19 cellular contexts compared by ENCODE assay signal in the genomic region with DNA sequence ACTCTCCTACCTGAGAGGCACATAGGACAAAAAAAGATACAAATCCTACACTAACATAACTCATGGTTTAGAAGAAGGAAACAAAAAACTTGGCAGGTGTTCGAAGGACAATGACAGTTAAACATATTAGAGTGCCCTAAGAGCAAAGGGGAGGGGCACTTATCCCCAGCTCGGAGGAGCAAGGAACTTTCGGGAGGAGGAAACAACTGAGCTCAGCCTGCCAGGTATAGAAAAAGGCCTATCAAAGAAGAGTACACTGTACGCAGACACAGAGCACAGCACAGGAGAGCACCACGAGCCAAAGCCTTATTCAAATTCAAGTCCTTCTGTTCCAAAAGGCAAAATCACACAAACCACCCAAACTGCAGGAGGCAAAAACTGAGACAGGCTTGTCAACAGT.
DNase-seq lines count a peak whose midpoint lies in the region; ATAC-seq and TF ChIP-seq lines count a peak whose summit lies in the region.
"Had no signal": no experiment of that assay in that cellular context is flagged by ENCODE, and none has a peak within 500 bp of the region (broad histone marks: within the 10 kb centered on the region; RNA-seq: fewer than 3 reads in every experiment).

No MANE protein-coding gene starts in this region.

- H3K27me3 ChIP-seq in colonic mucosa (no peaks in the 10 kb centered on the region), thyroid gland (no peaks in the 10 kb centered on the region)
- H3K27me3 ChIP-seq: Peyer's patch had no signal

- H3K27ac ChIP-seq in colonic mucosa, result peak overlapping the region; percentile 52
- peak overlapping the region; percentile 6 to 64 (median 40) for H3K27ac ChIP-seq in thyroid gland

- H3K4me3 Mint-ChIP-seq in activated naive CD4-positive, alpha-beta T cell treated with anti-CD3 and anti-CD28 coated beads, Interleukin-2, amount 50 U/mL, for 24 hours, result no peak overlapping the region

- ATAC-seq in mucosa of descending colon (peak; percentile 91), HG03095 (IDR thresholded peaks at IDR 0.05; ENCODE audit: unreplicated experiment) (no peak), HG02938 (IDR thresholded peaks at IDR 0.05; ENCODE audit: unreplicated experiment) (no peak)

- intact Hi-C loops in colonic mucosa (cut with DNase I) (no loop called here), mucosa of descending colon (cut with DNase I, micrococcal nuclease) (no loop called here), thyroid gland (cut with DNase I) (no loop called here), head of caudate nucleus (cut with DNase I) (no loop called here)

- H3K27me3 Mint-ChIP-seq in activated naive CD4-positive, alpha-beta T cell treated with anti-CD3 and anti-CD28 coated beads, Interleukin-2, amount 50 U/mL, for 24 hours, result no peaks in the 10 kb centered on the region

- H3K9me3 Mint-ChIP-seq in activated naive CD4-positive, alpha-beta T cell treated with anti-CD3 and anti-CD28 coated beads, Interleukin-2, amount 50 U/mL, for 24 hours, result peaks cover 15% of the 10 kb centered on the region

- H3K4me3 ChIP-seq in colonic mucosa, result no peak overlapping the region
- H3K4me3 ChIP-seq in mucosa of descending colon, result no peak overlapping the region
- no peak overlapping the region for H3K4me3 ChIP-seq in thyroid gland (replicated peaks in 1 of 3)
- H3K4me3 ChIP-seq: K562, Peyer's patch had no signal

- peaks cover 35% of the 10 kb centered on the region for H3K36me3 Mint-ChIP-seq in activated naive CD4-positive, alpha-beta T cell treated with anti-CD3 and anti-CD28 coated beads, Interleukin-2, amount 50 U/mL, for 24 hours

- H3K9me3 ChIP-seq in colonic mucosa (no peaks in the 10 kb centered on the region), mucosa of descending colon (no peaks in the 10 kb centered on the region), thyroid gland (no peaks in the 10 kb centered on the region)
- H3K9me3 ChIP-seq: Peyer's patch had no signal

- H3K9ac ChIP-seq in colonic mucosa (ENCODE audit: low read depth in 2 of 2, low read length in 2 of 2), result peak overlapping the region in 1 of 2 donors; percentile 42

- H3K27ac Mint-ChIP-seq in activated naive CD4-positive, alpha-beta T cell treated with anti-CD3 and anti-CD28 coated beads, Interleukin-2, amount 50 U/mL, for 24 hours, result peak overlapping the region; percentile 66

- H3K36me3 ChIP-seq in colonic mucosa (no peaks in the 10 kb centered on the region), mucosa of descending colon (ENCODE audit: low read depth) (no peaks in the 10 kb centered on the region), thyroid gland (no peaks in the 10 kb centered on the region)

- no peak for TF ChIP-seq CTCF in colonic mucosa (IDR thresholded peaks at IDR 0.05)
- TF ChIP-seq CTCF in mucosa of descending colon (IDR thresholded peaks at IDR 0.05), result no peak
- no peak for TF ChIP-seq CTCF in thyroid gland (IDR thresholded peaks at IDR 0.05)

- H3K4me1 Mint-ChIP-seq in activated naive CD4-positive, alpha-beta T cell treated with anti-CD3 and anti-CD28 coated beads, Interleukin-2, amount 50 U/mL, for 24 hours, result peaks cover 19% of the 10 kb centered on the region

- no peak for DNase-seq in activated naive CD4-positive, alpha-beta T cell (lab: John Stamatoyannopoulos, UW)
- DNase-seq in colonic mucosa, result peak; percentile 64
- DNase-seq in mucosa of descending colon, result peak in 2 of 3 donors; percentile 31 to 61
- DNase-seq in thyroid gland, result no peak
- DNase-seq in head of caudate nucleus, result no peak
- DNase-seq: activated CD4-positive, CD25-positive, alpha-beta regulatory T cell; activated naive CD4-positive, alpha-beta T cell treated with anti-CD3 and anti-CD28 coated beads, Interleukin-2, amount 50 U/mL, for 16 hours; COR-L47; effector CD4-positive, alpha-beta T cell; HCEC 1CT; NCI-H1436; NCI-H774; stimulated activated CD4-positive, alpha-beta T cell treated with anti-CD3 and anti-CD28 coated beads, Interleukin-15, amount 100 ng/mL, for 24 hours; SW 1271 had no signal

- H3K4me1 ChIP-seq in colonic mucosa (peaks cover 18% of the 10 kb centered on the region), mucosa of descending colon (ENCODE audit: low read depth) (peaks cover 31% of the 10 kb centered on the region), thyroid gland (peaks cover 16 to 22% of the 10 kb centered on the region in 2 donors)

- WGBS in thyroid gland, 2 donors, result 28 to 38% methylated on average over 5 of the region's 5 CpGs

- no peak for TF ChIP-seq POLR2A in thyroid gland (IDR thresholded peaks at IDR 0.05)

Comparison
In these comparisons a context has a peak if more than half of its experiments do, and no peak if none do; other contexts are left out.
1. DNase-seq: peak in colonic mucosa (single experiment) and mucosa of descending colon (2 of 3); none in activated naive CD4-positive, alpha-beta T cell (0 of 4), thyroid gland (0 of 2) and head of caudate nucleus (0 of 42).